1 cellular context compared by ENCODE assay signal in genomic region chr5:146426853-146427618, GRCh38.
TF ChIP-seq lines count a peak whose summit lies in the region.

No MANE protein-coding gene starts in this region.

TF ChIP-seq in GM12878, 131 proteins besides CTCF, POLR2A, EP300 and RAD21 (continued from another document):
- TF ChIP-seq FOXK2 (IDR thresholded peaks at IDR 0.05) (no peak), FOXM1 (IDR thresholded peaks at IDR 0.05; ENCODE audit: low read depth, low read length) (no peak)
